Comparison of ENCODE assay signal across 14 cellular contexts in genomic region chr3:16932877-16933276, GRCh38. TPM values are rescaled to one million over a fixed set of nuclear protein-coding genes. Genes with fewer than 3 reads are reported as not detected.
A peak's percentile ranks its signal among the peaks of the same experiment; 100 is the strongest.
DNase-seq lines count a peak whose midpoint lies in the region; ATAC-seq, FAIRE-seq and TF ChIP-seq lines count a peak whose summit lies in the region.
"Had no signal": no experiment of that assay in that cellular context is flagged by ENCODE, and none has a peak within 500 bp of the region (broad histone marks: within the 10 kb centered on the region; RNA-seq: fewer than 3 reads in every experiment).

No MANE protein-coding gene starts in this region.

- H3K4me2 ChIP-seq in fibroblast of lung (ENCODE audit: extremely low read depth, insufficient read depth, low read length): peak overlapping the region; percentile 33

- no peak overlapping the region for H3K27ac ChIP-seq in fibroblast of lung (ENCODE audit: insufficient read depth, low read length)

- H3K27me3 ChIP-seq in fibroblast of lung (ENCODE audit: control insufficient read depth, insufficient read depth, low read length): no peaks in the 10 kb centered on the region

- no peaks in the 10 kb centered on the region for H3K36me3 ChIP-seq in fibroblast of lung (ENCODE audit: control insufficient read depth, insufficient read depth, low read length)

- no peaks in the 10 kb centered on the region for H4K20me1 ChIP-seq in fibroblast of lung (ENCODE audit: control insufficient read depth, extremely low read depth, insufficient read depth, low read length)

- TF ChIP-seq POLR2A in GM12892 (IDR thresholded peaks at IDR 0.05; ENCODE audit: low read depth, low read length): no peak

- peak overlapping the region in 1 of 2 donors; percentile 67 for H3K27ac Mint-ChIP-seq in effector memory CD8-positive, alpha-beta T cell

- no peaks in the 10 kb centered on the region for H3K4me1 ChIP-seq in fibroblast of lung (ENCODE audit: control insufficient read depth, extremely low read depth, insufficient read depth, low read length)

- no peaks in the 10 kb centered on the region for H3K27me3 Mint-ChIP-seq in effector memory CD8-positive, alpha-beta T cell

- H3K4me1 Mint-ChIP-seq in effector memory CD8-positive, alpha-beta T cell (ENCODE audit: low read depth in 2 of 2): peaks cover 58 to 89% of the 10 kb centered on the region in 2 donors

- H3K9me3 Mint-ChIP-seq in effector memory CD8-positive, alpha-beta T cell: no peaks in the 10 kb centered on the region

- peak; percentile 79 for FAIRE-seq in GM12892 (lab: Jason Lieb, UNC)
- FAIRE-seq: keratinocyte had no signal

- no peaks in the 10 kb centered on the region for H3K79me2 ChIP-seq in fibroblast of lung (ENCODE audit: control insufficient read depth, insufficient read depth, low read length)

- H2AFZ ChIP-seq in fibroblast of lung (ENCODE audit: low read length): no peak overlapping the region

- peaks cover 9% of the 10 kb centered on the region for H3K36me3 Mint-ChIP-seq in effector memory CD8-positive, alpha-beta T cell (ENCODE audit: insufficient read depth)

- no peak overlapping the region for H3K4me3 ChIP-seq in fibroblast of lung (replicated peaks in 1 of 4; ENCODE audit: control extremely low read depth in 1 of 4, insufficient read depth in 1 of 4, low read depth in 3 of 4, low read length in 4 of 4)

- H3K9ac ChIP-seq in fibroblast of lung (ENCODE audit: insufficient read depth, low read length): no peak overlapping the region

- no peak for TF ChIP-seq CTCF in fibroblast of lung (conservative IDR thresholded peaks at IDR 0.05 in 1 of 2, IDR thresholded peaks at IDR 0.05 in 1 of 2; ENCODE audit: low read depth in 1 of 2, low read length in 2 of 2)

- peak; percentile 40 for ATAC-seq in GM21367 (IDR thresholded peaks at IDR 0.05; ENCODE audit: unreplicated experiment)
- ATAC-seq in HG03135 (IDR thresholded peaks at IDR 0.05; ENCODE audit: unreplicated experiment): peak; percentile 62
- ATAC-seq in effector memory CD8-positive, alpha-beta T cell (replicated peaks): no peak

- no peak overlapping the region for H3K4me3 Mint-ChIP-seq in effector memory CD8-positive, alpha-beta T cell
- H3K4me3 Mint-ChIP-seq: CD4-positive, CD25-positive, alpha-beta regulatory T cell had no signal

- H3K9me3 ChIP-seq in fibroblast of lung (ENCODE audit: control insufficient read depth, insufficient read depth, low read depth, low read length): no peaks in the 10 kb centered on the region

- DNase-seq in GM12892 (ENCODE audit: insufficient read length): no peak
- no peak for DNase-seq in fibroblast of lung (ENCODE audit: low read depth in 2 of 2)
- DNase-seq in NCI-H1105 treated with DMSO at 0.1 percent for 48 hours (lab: John Stamatoyannopoulos, UW): no peak
- no peak for DNase-seq in RPMI8226
- no peak for DNase-seq in effector memory CD8-positive, alpha-beta T cell
- DNase-seq in stimulated activated CD4-positive, alpha-beta T cell treated with anti-CD3 and anti-CD28 coated beads, Interleukin-4, amount 100 ng/mL, for 4 hours: no peak
- DNase-seq: amniotic stem cell; CD4-positive, CD25-positive, alpha-beta regulatory T cell; dermis blood vessel endothelial cell; GF-D8; stimulated activated CD4-positive, alpha-beta T cell treated with anti-CD3 and anti-CD28 coated beads, Interleukin-4, amount 100 ng/mL, for 24 hours had no signal

RNA-seq across cellular contexts. Expression of gene PLCL2, which starts 48.1 kb away (rescaled TPM):
- 23.2 TPM for polyA plus RNA-seq in GM12892 (2012; ENCODE audit: missing spikeins)
- total RNA-seq in fibroblast of lung: 11.0 and 11.9 TPM in 2 replicates
- 4.0 TPM in 2 replicates for polyA plus RNA-seq in fibroblast of lung
- 3.2 and 3.6 TPM in 2 replicates for polyA plus RNA-seq in fibroblast of lung (2012)
- 1.7 and 2.9 TPM in 2 replicates for polyA minus RNA-seq in fibroblast of lung (ENCODE audit: low replicate concordance)
